9 cellular contexts compared by ENCODE assay signal in genomic region chr15:91867581-91868026, GRCh38. TPM values are rescaled to one million over a fixed set of nuclear protein-coding genes. Genes with fewer than 3 reads are reported as not detected.
A peak's percentile ranks its signal among the peaks of the same experiment; 100 is the strongest.
DNase-seq lines count a peak whose midpoint lies in the region; ATAC-seq and TF ChIP-seq lines count a peak whose summit lies in the region.
"Had no signal": no experiment of that assay in that cellular context is flagged by ENCODE, and none has a peak within 500 bp of the region (broad histone marks: within the 10 kb centered on the region; RNA-seq: fewer than 3 reads in every experiment).

No MANE protein-coding gene starts in this region.

- H3K27ac ChIP-seq in GM23338 (ENCODE audit: low read depth) (no peak overlapping the region), left ventricle myocardium inferior (replicated peaks) (peak overlapping the region; percentile 92), skeletal muscle tissue (ENCODE audit: low read depth, low read length) (peak overlapping the region; percentile 68)

- no peaks in the 10 kb centered on the region for H4K20me1 ChIP-seq in GM23338 (replicated peaks; ENCODE audit: insufficient read depth)

- no peak overlapping the region for H2AFZ ChIP-seq in GM23338

- H3K36me3 ChIP-seq in GM23338 (ENCODE audit: insufficient read depth) = no peaks in the 10 kb centered on the region
- H3K36me3 ChIP-seq in left ventricle myocardium inferior = no peaks in the 10 kb centered on the region
- H3K36me3 ChIP-seq in skeletal muscle tissue (ENCODE audit: control insufficient read depth in 3 of 3, insufficient read depth in 3 of 3, low read length in 3 of 3) = no peaks in the 10 kb centered on the region

- no peak for TF ChIP-seq CTCF in GM23338 (conservative IDR thresholded peaks at IDR 0.05; ENCODE audit: low read depth in 2 of 2)
- no peak for TF ChIP-seq CTCF in left ventricle myocardium inferior (IDR thresholded peaks at IDR 0.05; ENCODE audit: borderline replicate concordance)
- no peak for TF ChIP-seq CTCF in activated CD8-positive, alpha-beta T cell treated with anti-CD3 and anti-CD28 coated beads for 36 hours (IDR thresholded peaks at IDR 0.05)

- peaks cover 3% of the 10 kb centered on the region; the same call in 2 of the 3 replicates for H3K9me3 Mint-ChIP-seq in GM23338
- no peaks in the 10 kb centered on the region for H3K9me3 Mint-ChIP-seq in activated CD8-positive, alpha-beta T cell treated with anti-CD3 and anti-CD28 coated beads for 36 hours

- peaks cover 69% of the 10 kb centered on the region for H3K79me2 ChIP-seq in GM23338 (replicated peaks; ENCODE audit: insufficient read depth)

- H3K9me3 ChIP-seq in left ventricle myocardium inferior (replicated peaks) (no peaks in the 10 kb centered on the region), skeletal muscle tissue (ENCODE audit: control insufficient read depth in 3 of 3, low read length in 3 of 3) (no peaks in the 10 kb centered on the region)

- intact Hi-C loops in left ventricle myocardium inferior (cut with micrococcal nuclease) = no loop called here
- intact Hi-C loops in activated CD8-positive, alpha-beta T cell treated with anti-CD3 and anti-CD28 coated beads for 36 hours (cut with micrococcal nuclease) = no loop called here

- H3K27ac Mint-ChIP-seq in GM23338 = no peak overlapping the region
- H3K27ac Mint-ChIP-seq in activated CD8-positive, alpha-beta T cell treated with anti-CD3 and anti-CD28 coated beads for 36 hours = no peak overlapping the region

- POLR2A ChIA-PET in activated CD8-positive, alpha-beta T cell treated with anti-CD3 and anti-CD28 coated beads for 36 hours (lab: Charles Lee) = no interaction called here

- CTCF ChIA-PET in activated CD8-positive, alpha-beta T cell treated with anti-CD3 and anti-CD28 coated beads for 36 hours (lab: Charles Lee) = interaction anchor here (0.9 to 1.3 kb wide), 4 partner anchors 13 to 161 kb away, joined by 3 to 4 read pairs (median 3); no protein-coding TSS in a partner anchor

- no peak overlapping the region for H3K9ac ChIP-seq in skeletal muscle tissue (ENCODE audit: low read depth in 1 of 3, low read length in 3 of 3)

- peaks cover 2% of the 10 kb centered on the region for H3K27me3 Mint-ChIP-seq in GM23338 (ENCODE audit: insufficient read depth, low read depth, poor library complexity)
- peaks cover 5% of the 10 kb centered on the region for H3K27me3 Mint-ChIP-seq in activated CD8-positive, alpha-beta T cell treated with anti-CD3 and anti-CD28 coated beads for 36 hours

- ATAC-seq in GM23338 (peak; percentile 83), GM18517 (IDR thresholded peaks at IDR 0.05; ENCODE audit: unreplicated experiment) (no peak)
- no peak for ATAC-seq in activated CD8-positive, alpha-beta T cell treated with anti-CD3 and anti-CD28 coated beads for 36 hours

- H3F3A ChIP-seq in GM23338 (replicated peaks; ENCODE audit: low read depth) = no peaks in the 10 kb centered on the region

- H3K4me2 ChIP-seq in GM23338 = no peak overlapping the region

- H3K4me3 ChIP-seq in GM23338 (no peak overlapping the region), left ventricle myocardium inferior (peak overlapping the region; percentile 9), skeletal muscle tissue (ENCODE audit: low read length in 3 of 3) (peak overlapping the region in 1 of 3 donors; percentile 31)

- H3K9me2 ChIP-seq in GM23338 (ENCODE audit: insufficient read depth) = peaks cover 5% of the 10 kb centered on the region; the same call in 1 of the 2 replicates

- peaks cover 37% of the 10 kb centered on the region for H3K4me1 Mint-ChIP-seq in GM23338
- H3K4me1 Mint-ChIP-seq in activated CD8-positive, alpha-beta T cell treated with anti-CD3 and anti-CD28 coated beads for 36 hours (ENCODE audit: low read depth) = peaks cover 53% of the 10 kb centered on the region

- peaks cover 9% of the 10 kb centered on the region; the same call in 2 of the 3 replicates for H3K36me3 Mint-ChIP-seq in GM23338 (ENCODE audit: low read depth)
- H3K36me3 Mint-ChIP-seq in activated CD8-positive, alpha-beta T cell treated with anti-CD3 and anti-CD28 coated beads for 36 hours (ENCODE audit: low read depth) = no peaks in the 10 kb centered on the region

- no peak overlapping the region for H3K4me3 Mint-ChIP-seq in GM23338
- no peak overlapping the region for H3K4me3 Mint-ChIP-seq in activated CD8-positive, alpha-beta T cell treated with anti-CD3 and anti-CD28 coated beads for 36 hours

- H3K4me1 ChIP-seq in GM23338 (ENCODE audit: insufficient read depth) (peaks cover 23% of the 10 kb centered on the region), left ventricle myocardium inferior (peaks cover 93% of the 10 kb centered on the region), skeletal muscle tissue (ENCODE audit: control insufficient read depth in 3 of 3, insufficient read depth in 3 of 3, low read length in 3 of 3) (peaks cover 33 to 43% (median 42%) of the 10 kb centered on the region in 3 donors)

- H3K27me3 ChIP-seq in GM23338 (ENCODE audit: insufficient read depth) = no peaks in the 10 kb centered on the region
- H3K27me3 ChIP-seq in left ventricle myocardium inferior (ENCODE audit: low read depth) = no peaks in the 10 kb centered on the region
- H3K27me3 ChIP-seq in skeletal muscle tissue (ENCODE audit: control insufficient read depth in 3 of 3, insufficient read depth in 3 of 3, low read length in 3 of 3) = no peaks in the 10 kb centered on the region

- DNase-seq in GM23338 (ENCODE audit: low spot score) (peak; percentile 35), UCSD-AML1 (lab: John Stamatoyannopoulos, UW; ENCODE audit: unreplicated experiment) (peak; percentile 57), left ventricle myocardium inferior (peak; percentile 73), GF-D8 (lab: John Stamatoyannopoulos, UW) (no peak), NCI-H510A treated with DMSO at 0.1 percent for 48 hours (lab: John Stamatoyannopoulos, UW) (no peak)
- DNase-seq in activated CD8-positive, alpha-beta T cell treated with anti-CD3 and anti-CD28 coated beads for 36 hours = no peak
- DNase-seq: activated T-cell treated with anti-CD3 and anti-CD28 coated beads, Interleukin-2, amount 50 U/mL, for 48 hours had no signal

TF ChIP-seq in GM23338, 12 proteins besides CTCF, POLR2A, EP300 and RAD21:
- TF ChIP-seq EZH2phosphoT487 (IDR thresholded peaks at IDR 0.05; ENCODE audit: unreplicated experiment) (no peak), EZH2 (IDR thresholded peaks at IDR 0.05; ENCODE audit: low read depth, unreplicated experiment) (no peak), JUNB (IDR thresholded peaks at IDR 0.05; ENCODE audit: unreplicated experiment) (no peak), REST (IDR thresholded peaks at IDR 0.05; ENCODE audit: unreplicated experiment) (no peak)

RNA-seq across cellular contexts. Expression of gene SLCO3A1, which starts 14.1 kb away (rescaled TPM):
- 9.4 and 11.5 TPM in 2 replicates for total RNA-seq in GM23338 (2014; rRNA removed; shearing (Covaris generic))
- 7.3 and 10.7 TPM in 2 replicates for polyA plus RNA-seq in GM23338 (2016; fragmentation: Nextera tagmentation; extraction: Ambion mirVana)
- total RNA-seq in left ventricle myocardium inferior (56.8 TPM), skeletal muscle tissue (4.7 TPM)
- total RNA-seq in activated CD8-positive, alpha-beta T cell treated with anti-CD3 and anti-CD28 coated beads for 36 hours = 1 to 10 TPM; 4.2 to 4.8 TPM

Comparison
In these comparisons a context has a peak if more than half of its experiments do, and no peak if none do; other contexts are left out.
1. DNase-seq: peak in GM23338 (single experiment), UCSD-AML1 (single experiment) and left ventricle myocardium inferior (single experiment); none in activated CD8-positive, alpha-beta T cell treated with anti-CD3 and anti-CD28 coated beads for 36 hours (single experiment), GF-D8 (single experiment) and NCI-H510A treated with DMSO at 0.1 percent for 48 hours (single experiment).